24 cellular contexts compared by ENCODE assay signal in the genomic region with DNA sequence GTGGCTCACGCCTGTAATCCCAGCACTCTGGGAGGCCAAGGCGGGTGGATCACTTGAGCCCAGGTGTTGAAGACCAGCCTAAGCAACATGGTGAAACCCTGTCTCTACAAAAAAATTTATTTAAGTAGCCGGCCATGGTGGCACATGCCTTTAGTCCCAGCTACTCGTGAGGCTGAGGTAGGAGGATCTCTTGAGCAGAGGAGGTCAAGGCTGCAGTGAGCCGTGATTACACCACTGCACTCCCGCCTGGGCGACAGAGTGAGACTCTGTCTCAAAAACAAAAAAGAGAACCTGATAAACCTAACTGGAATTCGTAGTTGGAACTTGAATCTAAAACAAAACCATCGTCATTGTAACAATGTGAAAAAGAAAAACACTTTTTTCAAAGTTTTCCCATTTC.
"Had no signal": no experiment of that assay in that cellular context is flagged by ENCODE, and none has a peak within 500 bp of the region (broad histone marks: within the 10 kb centered on the region; RNA-seq: fewer than 3 reads in every experiment).

No MANE protein-coding gene starts in this region.

- H3K4me3 ChIP-seq: colonic mucosa, esophagus squamous epithelium, gastrocnemius medialis, heart right ventricle, left lung, lower lobe of right lung, mucosa of descending colon had no signal

- FAIRE-seq: islet of Langerhans, keratinocyte had no signal

- H3K9me3 ChIP-seq: colonic mucosa, esophagus squamous epithelium, gastrocnemius medialis, left lung, lower lobe of right lung, mucosa of descending colon had no signal

- H3K27me3 ChIP-seq: colonic mucosa, esophagus squamous epithelium, gastrocnemius medialis, heart right ventricle, left lung had no signal

- DNase-seq: colonic mucosa; cortex of kidney; effector CD8-positive, alpha-beta T cell; effector memory CD8-positive, alpha-beta T cell; endodermal cell; erythroblast; esophagus squamous epithelium; foreskin fibroblast; foreskin melanocyte; gastrocnemius medialis; glutamatergic neuron; head of caudate nucleus; heart right ventricle; hippocampal formation; left cardiac atrium; left lung; left ventricle myocardium superior; lower lobe of right lung; mesenchymal stem cell; mucosa of descending colon had no signal

- ATAC-seq: effector memory CD8-positive, alpha-beta T cell; esophagus mucosa; gastrocnemius medialis; heart right ventricle; left cardiac atrium; left lung; left ventricle myocardium superior; lower lobe of right lung; mucosa of descending colon had no signal

- H3K4me1 ChIP-seq: colonic mucosa, esophagus squamous epithelium, gastrocnemius medialis, left lung, lower lobe of right lung had no signal

- H3K27ac ChIP-seq: colonic mucosa, epithelial cell of prostate, esophagus squamous epithelium, gastrocnemius medialis, heart right ventricle, left lung, lower lobe of right lung had no signal

- H3K36me3 ChIP-seq: colonic mucosa had no signal
